ENCODE assay signal across 8 cellular contexts in the genomic region with DNA sequence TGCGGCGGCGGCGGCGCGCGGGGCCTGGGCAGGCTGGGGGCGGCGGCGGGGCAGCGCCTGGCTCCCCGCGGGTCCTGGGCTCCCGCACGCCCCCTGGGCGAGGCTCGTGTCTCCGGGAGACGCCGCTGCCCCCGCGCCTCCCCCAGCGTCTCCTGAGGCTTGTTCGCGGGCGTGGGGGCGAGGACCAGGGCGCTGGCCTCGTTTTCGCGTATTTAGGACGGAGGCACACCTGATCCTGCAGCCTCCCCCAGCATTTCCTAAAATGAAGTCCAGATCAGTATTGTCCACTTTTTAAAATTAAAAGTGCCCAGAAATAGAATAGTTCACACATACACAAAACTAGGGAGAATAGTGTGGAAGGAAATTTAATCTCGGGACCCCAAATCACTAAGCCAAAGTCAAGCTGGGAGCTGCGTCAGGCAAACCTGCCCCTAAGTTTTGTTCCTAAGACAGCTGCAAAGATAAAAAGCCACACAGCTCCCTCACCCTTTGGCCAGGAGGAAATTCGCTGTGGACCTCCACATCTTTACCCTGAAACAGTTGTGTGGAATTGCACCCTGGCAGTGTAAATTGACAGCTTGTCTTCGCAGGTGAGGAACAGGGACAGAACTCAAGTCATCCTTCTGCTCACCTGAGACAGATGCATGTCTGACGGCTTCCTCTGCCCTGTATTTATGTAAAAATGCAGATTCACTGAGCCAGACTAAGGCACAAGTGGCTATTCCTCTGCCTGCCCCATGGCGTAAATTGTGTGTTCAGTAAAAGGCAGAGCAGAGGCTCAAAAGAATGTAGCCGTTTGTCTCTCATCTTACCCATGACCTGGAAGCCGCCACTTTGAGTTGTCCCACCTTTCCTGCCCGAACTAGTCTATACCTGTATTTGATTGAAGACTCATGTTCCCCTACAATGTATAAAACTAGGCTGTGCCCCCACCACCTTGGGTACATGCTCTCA. TPM values are rescaled to one million over a fixed set of nuclear protein-coding genes. Genes with fewer than 3 reads are reported as not detected.
DNase-seq lines count a peak whose midpoint lies in the region; ATAC-seq and TF ChIP-seq lines count a peak whose summit lies in the region.

No MANE protein-coding gene starts in this region.

- no peaks in the 10 kb centered on the region; the same call in 1 of the 2 replicates for H3K36me3 ChIP-seq in GM06990 (ENCODE audit: control insufficient read depth, insufficient read depth, low read length)
- H3K36me3 ChIP-seq in PC-9 (ENCODE audit: low read depth), result no peaks in the 10 kb centered on the region
- peaks cover 8% of the 10 kb centered on the region in 2 experiments for H3K36me3 ChIP-seq in trophoblast cell (ENCODE audit: control insufficient read depth in 1 of 2, insufficient read depth in 2 of 2, low read length in 2 of 2)

- H4K20me1 ChIP-seq in PC-9 (ENCODE audit: insufficient read depth), result no peaks in the 10 kb centered on the region

- peak overlapping the region; percentile 99 for H2AFZ ChIP-seq in PC-9
- peak overlapping the region; percentile 79 for H2AFZ ChIP-seq in trophoblast cell (ENCODE audit: insufficient read depth, low read length, poor library complexity)

- TSS peak; percentile 47 for BruUV-seq in PC-9 (replicated peaks; lab: Mats Ljungman, UMichigan)

- peaks cover 16% of the 10 kb centered on the region for H3K4me1 ChIP-seq in PC-9 (replicated peaks; ENCODE audit: insufficient read depth)
- peaks cover 5 to 9% of the 10 kb centered on the region in 2 experiments for H3K4me1 ChIP-seq in trophoblast cell (ENCODE audit: control insufficient read depth in 1 of 2, insufficient read depth in 2 of 2, low read length in 2 of 2)

- TF ChIP-seq CTCF in GM06990 (IDR thresholded peaks at IDR 0.05; ENCODE audit: insufficient read depth, low read length, poor library complexity, severe bottlenecking) (no peak), PC-9 (conservative IDR thresholded peaks at IDR 0.05) (peak; percentile 33; the same call in 1 of the 2 replicates)

- intact Hi-C loops in PC-9 (cut with micrococcal nuclease; ENCODE audit: unreplicated experiment), result loop anchor here (1.0 kb wide), 1 partner anchor 151 kb away; no protein-coding TSS in a partner anchor

- no peak overlapping the region for H2BK12ac ChIP-seq in trophoblast cell (ENCODE audit: low read length)

- peak overlapping the region; percentile 65 for H4K91ac ChIP-seq in trophoblast cell (ENCODE audit: low read depth, low read length)

- peaks cover 8% of the 10 kb centered on the region for H3K79me1 ChIP-seq in trophoblast cell (ENCODE audit: low read length)

- peak overlapping the region; percentile 75 for H3K4me3 ChIP-seq in GM06990 (replicated peaks; ENCODE audit: low read depth, low read length)
- peak overlapping the region; percentile 78 for H3K4me3 ChIP-seq in PC-9
- H3K4me3 ChIP-seq in trophoblast cell (ENCODE audit: low read depth, low read length), result peak overlapping the region; percentile 87

- H2AK5ac ChIP-seq in trophoblast cell (ENCODE audit: low read length), result no peak overlapping the region

- no peak overlapping the region for H4K12ac ChIP-seq in trophoblast cell (ENCODE audit: low read depth, low read length)

- no peaks in the 10 kb centered on the region for H3K27me3 ChIP-seq in GM06990 (replicated peaks; ENCODE audit: control insufficient read depth, insufficient read depth, low read length)
- no peaks in the 10 kb centered on the region for H3K27me3 ChIP-seq in PC-9 (ENCODE audit: insufficient read depth, low read depth)
- no peaks in the 10 kb centered on the region for H3K27me3 ChIP-seq in trophoblast cell (ENCODE audit: insufficient read depth, low read length)

- H3K9me3 ChIP-seq in PC-9 (ENCODE audit: insufficient read depth, low read depth) (no peaks in the 10 kb centered on the region), trophoblast cell (ENCODE audit: insufficient read depth, low read depth, low read length) (no peaks in the 10 kb centered on the region)

- peak overlapping the region; percentile 67 for H2BK120ac ChIP-seq in trophoblast cell (ENCODE audit: insufficient read depth, low read length, poor library complexity)

- ATAC-seq in GM18870 (IDR thresholded peaks at IDR 0.05; ENCODE audit: unreplicated experiment) (no peak), GM19395 (IDR thresholded peaks at IDR 0.05; ENCODE audit: unreplicated experiment) (no peak)

- no peak overlapping the region for H3K23ac ChIP-seq in trophoblast cell (ENCODE audit: low read length)

- no CpG with 5 or more reads among the region's 41 CpGs for WGBS in trophoblast cell (ENCODE audit: extremely low coverage, insufficient coverage, insufficient read length)

- peak overlapping the region; percentile 68 for H3K14ac ChIP-seq in trophoblast cell (ENCODE audit: low read length)

- POLR2A ChIA-PET in PC-9 (lab: Charles Lee; ENCODE audit: unreplicated experiment), result no interaction called here

- H3K27ac ChIP-seq in PC-9, result no peak overlapping the region
- peak overlapping the region; percentile 56 for H3K27ac ChIP-seq in epithelial cell of prostate
- H3K27ac ChIP-seq in trophoblast cell (ENCODE audit: low read depth, low read length), result peak overlapping the region; percentile 76

- H3K4me2 ChIP-seq in PC-9 (peak overlapping the region; percentile 93), trophoblast cell (ENCODE audit: low read length) (peak overlapping the region; percentile 82)

- CTCF ChIA-PET in PC-9 (lab: Charles Lee), result no interaction called here

- H3K18ac ChIP-seq in trophoblast cell (ENCODE audit: low read length), result peak overlapping the region; percentile 77

- H3K79me2 ChIP-seq in PC-9 (ENCODE audit: low read depth) (peaks cover 6% of the 10 kb centered on the region), trophoblast cell (ENCODE audit: control insufficient read depth, insufficient read depth, low read length, poor library complexity) (peaks cover 7% of the 10 kb centered on the region)

- no peaks in the 10 kb centered on the region for H3F3A ChIP-seq in PC-9 (ENCODE audit: insufficient read depth, low read depth)

- H2BK5ac ChIP-seq in trophoblast cell (ENCODE audit: low read depth, low read length, poor library complexity), result peak overlapping the region; percentile 38

- no peaks in the 10 kb centered on the region for H3K9me2 ChIP-seq in PC-9 (ENCODE audit: insufficient read depth)

- H4K8ac ChIP-seq in trophoblast cell (ENCODE audit: low read depth, low read length), result peak overlapping the region; percentile 75

- peak overlapping the region; percentile 17 for H3K9ac ChIP-seq in trophoblast cell (ENCODE audit: low read length)

- no peak for DNase-seq in GM06990 (ENCODE audit: extremely low read depth, insufficient read length)
- DNase-seq in PC-9, result no peak
- no peak for DNase-seq in epithelial cell of prostate (ENCODE audit: low read depth, low spot score)
- DNase-seq in trophoblast cell, result peak in 1 of 2 donors; percentile 8
- DNase-seq in stimulated activated CD8-positive, alpha-beta memory T cell treated with anti-CD3 and anti-CD28 coated beads, Interleukin-4, amount 100 ng/mL, for 48 hours, result no peak
- DNase-seq in DMS114 treated with DMSO at 0.1 percent for 48 hours (lab: John Stamatoyannopoulos, UW; ENCODE audit: unreplicated experiment), result no peak

- H3K4ac ChIP-seq in trophoblast cell (ENCODE audit: low read depth, low read length), result peak overlapping the region; percentile 44

RNA-seq across cellular contexts. Expression of a gene that starts 0.7 kb away (rescaled TPM):
- 26.3 and 28.8 TPM in 2 replicates for total RNA-seq in PC-9 (2021)
- polyA plus RNA-seq in trophoblast cell (2013), result 28.7 and 30.6 TPM in 2 replicates
